ENCODE assay signal across 1 cellular context in the genomic region with DNA sequence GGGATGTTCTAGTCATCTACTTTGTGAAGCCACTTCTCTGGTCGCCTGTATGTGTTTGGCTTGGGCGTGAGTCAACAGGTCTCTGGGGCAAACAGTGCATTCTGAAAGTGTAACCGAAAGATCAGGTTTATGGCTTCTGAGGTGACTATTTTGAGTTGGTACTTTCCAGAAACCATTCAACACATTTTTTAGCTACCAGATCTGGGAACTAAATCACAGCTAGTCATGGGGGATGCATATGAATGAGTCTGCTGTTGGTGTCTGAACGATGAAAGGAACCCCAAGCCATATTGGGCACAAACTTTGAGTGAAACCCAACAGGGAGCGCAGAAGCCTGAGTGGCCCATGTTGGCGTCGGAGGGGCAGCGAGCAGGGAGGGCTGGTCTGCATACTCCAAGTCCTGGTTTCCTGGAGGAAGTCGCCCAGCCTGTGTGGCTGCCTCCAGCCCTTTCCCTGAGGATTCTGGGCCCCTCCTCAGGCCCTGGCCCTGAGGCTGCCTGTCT.
TF ChIP-seq lines count a peak whose summit lies in the region.

No MANE protein-coding gene starts in this region.

TF ChIP-seq in SK-N-SH, 30 proteins besides CTCF, POLR2A, EP300 and RAD21 (continued from another document):
- TF ChIP-seq USF2 (IDR thresholded peaks at IDR 0.05; ENCODE audit: borderline replicate concordance, low read depth, low read length) (no peak), POLR2AphosphoS5 (IDR thresholded peaks at IDR 0.05; ENCODE audit: low read depth, low read length) (no peak), JUND (IDR thresholded peaks at IDR 0.05) (no peak)
- TF ChIP-seq, protein P1, sequence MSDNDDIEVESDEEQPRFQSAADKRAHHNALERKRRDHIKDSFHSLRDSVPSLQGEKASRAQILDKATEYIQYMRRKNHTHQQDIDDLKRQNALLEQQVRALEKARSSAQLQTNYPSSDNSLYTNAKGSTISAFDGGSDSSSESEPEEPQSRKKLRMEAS (IDR thresholded peaks at IDR 0.05; ENCODE audit: low read depth), result no peak
